Comparison of ENCODE assay signal across 9 cellular contexts in genomic region chr15:89442671-89443307, GRCh38. TPM values are rescaled to one million over a fixed set of nuclear protein-coding genes. Genes with fewer than 3 reads are reported as not detected.
DNase-seq lines count a peak whose midpoint lies in the region; ATAC-seq and TF ChIP-seq lines count a peak whose summit lies in the region.
"Had no signal": no experiment of that assay in that cellular context is flagged by ENCODE, and none has a peak within 500 bp of the region (broad histone marks: within the 10 kb centered on the region; RNA-seq: fewer than 3 reads in every experiment).

No MANE protein-coding gene starts in this region.

- H3K9me3 ChIP-seq in BE2C = no peaks in the 10 kb centered on the region
- H3K9me3 ChIP-seq in tibial artery = no peaks in the 10 kb centered on the region

- H3K27ac ChIP-seq in tibial artery = no peak overlapping the region

- peaks cover 9% of the 10 kb centered on the region; the same call in 1 of the 2 replicates for H3K4me1 ChIP-seq in BE2C
- no peaks in the 10 kb centered on the region for H3K4me1 ChIP-seq in tibial artery

- DNase-seq in BE2C = peak; percentile 87
- peak; percentile 64 for DNase-seq in GM19238 (ENCODE audit: insufficient read length, low spot score)
- peak; percentile 15 for DNase-seq in NCI-H774 (lab: John Stamatoyannopoulos, UW)
- DNase-seq in activated naive CD4-positive, alpha-beta T cell treated with Interleukin-2 at 50 U/mL for 16 hours = peak; percentile 22
- DNase-seq in hepatic stellate cell (ENCODE audit: low spot score) = peak; percentile 58
- DNase-seq in stimulated activated CD4-positive, alpha-beta T cell treated with anti-CD3 and anti-CD28 coated beads, Interleukin-4, amount 100 ng/mL, for 24 hours = peak; percentile 39
- DNase-seq in tibial artery = no peak

- H3K4me3 ChIP-seq in BE2C (ENCODE audit: low read depth, low read length) (no peak overlapping the region), tibial artery (no peak overlapping the region)
- H3K4me3 ChIP-seq: lung had no signal

- intact Hi-C loops in tibial artery (cut with DNase I; ENCODE audit: low total_unique reads) = no loop called here

- H3K36me3 ChIP-seq in BE2C (no peaks in the 10 kb centered on the region), tibial artery (no peaks in the 10 kb centered on the region)

- TF ChIP-seq CTCF in BE2C (IDR thresholded peaks at IDR 0.05; ENCODE audit: low read depth, low read length) (peak; percentile 86), tibial artery (IDR thresholded peaks at IDR 0.05) (no peak)

- no peak for ATAC-seq in HG03520 (IDR thresholded peaks at IDR 0.05; ENCODE audit: unreplicated experiment)

- H3K27me3 ChIP-seq in BE2C (no peaks in the 10 kb centered on the region), tibial artery (peaks cover 0 to 83% of the 10 kb centered on the region in 2 donors)

RNA-seq across cellular contexts. Expression of gene RHCG, which starts 53.6 kb away (rescaled TPM):
- not detected for polyA plus RNA-seq in BE2C (2012; ENCODE audit: insufficient read depth, insufficient read length, low read depth)

Comparison
In these comparisons a context has a peak if more than half of its experiments do, and no peak if none do; other contexts are left out.
1. DNase-seq: peak in BE2C (single experiment), GM19238 (single experiment), NCI-H774 (single experiment), activated naive CD4-positive, alpha-beta T cell treated with Interleukin-2 at 50 U/mL for 16 hours (single experiment), hepatic stellate cell (single experiment) and stimulated activated CD4-positive, alpha-beta T cell treated with anti-CD3 and anti-CD28 coated beads, Interleukin-4, amount 100 ng/mL, for 24 hours (single experiment); none in tibial artery (0 of 2).